ENCODE assay signal across 12 cellular contexts in genomic region chr7:91046322-91047088, GRCh38.
DNase-seq lines count a peak whose midpoint lies in the region; FAIRE-seq and TF ChIP-seq lines count a peak whose summit lies in the region.
"Had no signal": no experiment of that assay in that cellular context is flagged by ENCODE, and none has a peak within 500 bp of the region (broad histone marks: within the 10 kb centered on the region; RNA-seq: fewer than 3 reads in every experiment).

No MANE protein-coding gene starts in this region.

- H3K27me3 ChIP-seq in esophagus muscularis mucosa (no peaks in the 10 kb centered on the region), sigmoid colon (no peaks in the 10 kb centered on the region), BE2C (no peaks in the 10 kb centered on the region)

- TF ChIP-seq EP300 in esophagus muscularis mucosa (IDR thresholded peaks at IDR 0.05) (no peak), sigmoid colon (IDR thresholded peaks at IDR 0.05) (no peak)

- 64% methylated on average over 2 of the region's 2 CpGs for WGBS in esophagus muscularis mucosa
- WGBS in sigmoid colon, 2 donors, result 77 to 79% methylated on average over 2 of the region's 2 CpGs

- no peaks in the 10 kb centered on the region for H3K9me3 ChIP-seq in esophagus muscularis mucosa
- H3K9me3 ChIP-seq in sigmoid colon, result no peaks in the 10 kb centered on the region
- no peaks in the 10 kb centered on the region for H3K9me3 ChIP-seq in BE2C

- intact Hi-C loops in esophagus muscularis mucosa (cut with DNase I), result no loop called here
- intact Hi-C loops in sigmoid colon (cut with DNase I), result no loop called here

- TF ChIP-seq POLR2A in esophagus muscularis mucosa (IDR thresholded peaks at IDR 0.05; ENCODE audit: low read depth), result no peak
- no peak for TF ChIP-seq POLR2A in sigmoid colon (IDR thresholded peaks at IDR 0.05)
- no peak for TF ChIP-seq POLR2A in GM12892 (IDR thresholded peaks at IDR 0.05; ENCODE audit: low read depth, low read length)

- DNase-seq in DMS53 (lab: John Stamatoyannopoulos, UW) (peak; percentile 48), DMS53 treated with DMSO at 0.1 percent for 48 hours (lab: John Stamatoyannopoulos, UW; ENCODE audit: unreplicated experiment) (no peak), NCI-H69 (lab: John Stamatoyannopoulos, UW) (peak; percentile 13), esophagus muscularis mucosa (ENCODE audit: extremely low spot score) (no peak), sigmoid colon (no peak), BE2C (no peak), AG08396 (ENCODE audit: low spot score) (no peak), GM12892 (ENCODE audit: insufficient read length) (no peak)
- DNase-seq: activated CD8-positive, alpha-beta T cell treated with anti-CD3 and anti-CD28 coated beads, Interleukin-2, amount 10 ng/mL, durations not matched to agents 7 days and 5 days; central memory CD4-positive, alpha-beta T cell; RPMI8226 had no signal

- H3K4me3 ChIP-seq in esophagus muscularis mucosa (no peak overlapping the region), sigmoid colon (no peak overlapping the region), BE2C (ENCODE audit: low read depth, low read length) (no peak overlapping the region)
- H3K4me3 ChIP-seq: skin epidermis had no signal

- H3K4me1 ChIP-seq in esophagus muscularis mucosa (peaks cover 0 to 11% (median 7%) of the 10 kb centered on the region in 4 donors), sigmoid colon (peaks cover 0 to 10% (median 7%) of the 10 kb centered on the region in 4 donors), BE2C (no peaks in the 10 kb centered on the region)

- no peak for FAIRE-seq in GM12892 (lab: Jason Lieb, UNC)

- no peak overlapping the region for H3K27ac ChIP-seq in esophagus muscularis mucosa (replicated peaks in 1 of 4)
- H3K27ac ChIP-seq in sigmoid colon, result peak overlapping the region in 1 of 4 donors; percentile 50

- H3K36me3 ChIP-seq in esophagus muscularis mucosa, result no peaks in the 10 kb centered on the region
- no peaks in the 10 kb centered on the region for H3K36me3 ChIP-seq in sigmoid colon
- no peaks in the 10 kb centered on the region for H3K36me3 ChIP-seq in BE2C

- TF ChIP-seq CTCF in esophagus muscularis mucosa (IDR thresholded peaks at IDR 0.05) (peak in 2 of 3 experiments; percentile 37 to 43), sigmoid colon (IDR thresholded peaks at IDR 0.05) (peak in 3 of 4 experiments; percentile 11 to 37 (median 17)), BE2C (IDR thresholded peaks at IDR 0.05; ENCODE audit: low read depth, low read length) (no peak)

Comparison
In these comparisons a context has a peak if more than half of its experiments do, and no peak if none do; other contexts are left out.
1. DNase-seq: peak in DMS53 (single experiment) and NCI-H69 (single experiment); none in DMS53 treated with DMSO at 0.1 percent for 48 hours (single experiment), esophagus muscularis mucosa (single experiment), sigmoid colon (single experiment), BE2C (single experiment), AG08396 (single experiment) and GM12892 (single experiment).